In the genomic region with DNA sequence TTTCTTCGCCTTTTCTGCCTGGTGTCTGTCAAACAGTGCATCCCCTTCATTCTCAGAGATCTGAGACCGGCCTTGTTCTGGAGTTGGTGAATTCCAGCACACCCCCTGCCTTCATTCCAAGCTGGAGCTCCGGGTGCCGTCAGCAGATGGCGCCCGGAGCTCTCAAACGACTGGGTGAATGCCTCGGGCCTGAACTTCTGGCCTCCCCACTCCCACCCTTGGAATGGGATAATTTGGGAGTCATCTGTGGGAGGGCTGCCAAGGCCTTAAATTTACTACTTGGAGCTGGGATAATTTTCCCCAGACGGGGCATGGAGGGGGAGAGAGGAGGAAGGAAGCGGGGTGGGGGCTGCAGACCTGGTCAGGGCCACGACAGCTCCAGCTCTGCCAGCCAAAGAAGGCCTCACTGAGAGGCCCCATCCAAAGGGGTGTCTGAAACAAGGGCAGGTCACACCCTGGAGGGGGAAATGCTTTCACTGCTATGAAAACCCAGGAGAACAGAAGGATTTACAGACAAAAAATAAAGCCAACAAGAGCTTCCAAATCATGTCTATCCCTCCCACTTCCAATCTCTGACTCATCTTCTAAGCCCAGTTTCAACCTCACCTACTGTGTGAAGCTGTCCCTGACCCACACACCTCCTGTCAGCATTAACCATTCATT, we compare ENCODE assay signal across 8 cellular contexts.
DNase-seq lines count a peak whose midpoint lies in the region; ATAC-seq lines count a peak whose summit lies in the region.

No MANE protein-coding gene starts in this region.

- ATAC-seq in HG02885 (IDR thresholded peaks at IDR 0.05; ENCODE audit: poor library complexity, unreplicated experiment) (no peak), GM18868 (IDR thresholded peaks at IDR 0.05; ENCODE audit: unreplicated experiment) (no peak)

- in situ Hi-C loops in KBM-7 (cut with MboI; ENCODE audit: low pct_unique_long_range_greater_than_20kb, low sequenced_read_pairs): loop anchor here (10.0 kb wide), 1 partner anchor 534 kb away; no protein-coding TSS in a partner anchor
- in situ Hi-C loops in T47D (cut with HindIII; ENCODE audit: low pct_unique_long_range_greater_than_20kb, low sequenced_read_pairs): no loop called here

- DNase-seq in Daoy (ENCODE audit: low read depth): peak; percentile 88
- DNase-seq in KBM-7: peak; percentile 68
- peak; percentile 45 for DNase-seq in RKO (ENCODE audit: low spot score)
- DNase-seq in T47D (ENCODE audit: low read depth in 1 of 2, low spot score in 1 of 2): peak; percentile 93 to 96
- DNase-seq in iris pigment epithelial cell (ENCODE audit: low read depth): peak; percentile 63
- DNase-seq in stimulated activated CD4-positive, alpha-beta T cell treated with anti-CD3 and anti-CD28 coated beads, Interleukin-1b, Interleukin-23, amount 100 ng/mL, for 48 hours: peak; percentile 8

Comparison
In these comparisons a context has a peak if more than half of its experiments do, and no peak if none do; other contexts are left out.
1. DNase-seq: peak in every context shown above with its lines; median percentile 94 in T47D; 88 in Daoy; 68 in KBM-7; 63 in iris pigment epithelial cell; 45 in RKO; 8 in stimulated activated CD4-positive, alpha-beta T cell treated with anti-CD3 and anti-CD28 coated beads, Interleukin-1b, Interleukin-23, amount 100 ng/mL, for 48 hours.